1 cellular context compared by ENCODE assay signal in genomic region chr9:137280478-137281344, GRCh38.
TF ChIP-seq lines count a peak whose summit lies in the region.

No MANE protein-coding gene starts in this region.

TF ChIP-seq in neural cell, 6 proteins besides CTCF, POLR2A, EP300 and RAD21 (continued from another document):
- TF ChIP-seq REST (IDR thresholded peaks at IDR 0.05; ENCODE audit: borderline replicate concordance): no peak
- no peak for TF ChIP-seq TAF1 (IDR thresholded peaks at IDR 0.05; ENCODE audit: low read depth)
- TF ChIP-seq EZH2 (IDR thresholded peaks at IDR 0.05; ENCODE audit: borderline replicate concordance, insufficient read depth, low read length, poor library complexity, severe bottlenecking): no peak
- TF ChIP-seq MXI1 (conservative IDR thresholded peaks at IDR 0.05; ENCODE audit: poor library complexity, severe bottlenecking): no peak
- no peak for TF ChIP-seq POLR2AphosphoS5 (IDR thresholded peaks at IDR 0.05)
